In the genomic region with DNA sequence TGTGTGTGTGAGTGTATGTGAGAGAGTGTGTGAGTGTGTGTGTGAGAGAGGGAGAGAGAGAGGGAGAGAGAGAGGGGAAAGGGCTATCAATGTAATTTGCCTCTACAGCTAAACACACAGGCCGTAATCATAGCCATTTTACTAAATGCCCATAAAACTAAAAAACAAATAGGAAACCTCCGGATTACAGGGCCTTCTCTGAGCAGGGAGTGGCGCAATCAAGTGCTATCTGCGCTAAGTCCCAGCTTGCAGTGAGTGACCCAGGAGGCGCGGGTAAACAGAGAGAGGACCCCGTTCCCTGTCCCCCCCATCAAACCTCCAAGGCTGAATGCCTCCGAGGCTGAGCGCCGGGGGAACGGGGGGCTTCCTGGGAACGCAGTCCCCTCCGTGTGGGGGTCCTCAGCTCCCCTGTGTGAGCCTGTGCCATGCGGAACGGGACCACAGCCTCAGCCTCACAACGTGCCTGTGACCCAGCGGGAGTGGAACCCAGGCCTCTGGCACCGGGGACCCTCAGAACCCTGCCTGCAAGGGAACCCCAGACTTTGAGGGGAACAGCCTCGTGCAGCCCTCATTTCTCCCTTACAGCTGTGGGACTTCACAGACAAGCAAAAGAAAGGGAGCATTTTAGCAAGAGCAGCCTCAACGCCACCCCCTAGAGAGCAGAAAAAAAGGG, we compare ENCODE assay signal across 13 cellular contexts. TPM values are rescaled to one million over a fixed set of nuclear protein-coding genes. Genes with fewer than 3 reads are reported as not detected.
DNase-seq lines count a peak whose midpoint lies in the region; ATAC-seq, FAIRE-seq and TF ChIP-seq lines count a peak whose summit lies in the region.
"Had no signal": no experiment of that assay in that cellular context is flagged by ENCODE, and none has a peak within 500 bp of the region (broad histone marks: within the 10 kb centered on the region; RNA-seq: fewer than 3 reads in every experiment).

No MANE protein-coding gene starts in this region.

- no peak overlapping the region for H3K4me3 ChIP-seq in PC-3 (ENCODE audit: low read length)
- H3K4me3 ChIP-seq: coronary artery had no signal

- peak; percentile 79 for ATAC-seq in PC-3
- ATAC-seq: right cardiac atrium had no signal

- H3K27me3 ChIP-seq in PC-3 (ENCODE audit: low read length): no peaks in the 10 kb centered on the region

- BruUV-seq in PC-3 (replicated peaks; lab: Mats Ljungman, UMichigan): no TSS peak

- H3K36me3 ChIP-seq in PC-3 (ENCODE audit: low read depth, low read length): no peaks in the 10 kb centered on the region

- H3K9me2 ChIP-seq in PC-3 (replicated peaks; ENCODE audit: low read length): no peaks in the 10 kb centered on the region

- TF ChIP-seq CTCF in PC-3 (conservative IDR thresholded peaks at IDR 0.05; ENCODE audit: low read depth, low read length): no peak

- 0 out of 2 replicates have a peak overlapping the region, but pooled peaks have one; percentile 49 for H2AFZ ChIP-seq in PC-3 (ENCODE audit: low read length)

- no peaks in the 10 kb centered on the region for H3F3A ChIP-seq in PC-3 (ENCODE audit: low read length, unreplicated experiment)

- POLR2A ChIA-PET in PC-3 (lab: Charles Lee; ENCODE audit: unreplicated experiment): no interaction called here

- no peak overlapping the region for H3K27ac ChIP-seq in PC-3 (ENCODE audit: low read length)
- H3K27ac ChIP-seq: coronary artery had no signal

- no peaks in the 10 kb centered on the region for H4K20me1 ChIP-seq in PC-3 (ENCODE audit: low read length)

- FAIRE-seq in urothelium cell line (lab: Jason Lieb, UNC): no peak

- no peaks in the 10 kb centered on the region for H3K79me2 ChIP-seq in PC-3 (ENCODE audit: low read length)

- DNase-seq in DMS153 (lab: John Stamatoyannopoulos, UW) (peak; percentile 72), LoVo (ENCODE audit: low spot score) (peak; percentile 51), PC-3 (peak; percentile 50), mesenteric fat pad (ENCODE audit: low spot score) (peak; percentile 89), NCI-H2171 treated with DMSO at 0.1 percent for 48 hours (lab: John Stamatoyannopoulos, UW) (no peak), SK-N-DZ (ENCODE audit: low spot score) (no peak), ecto neural progenitor cell (ENCODE audit: low spot score) (no peak), urothelium cell line (ENCODE audit: low spot score) (no peak)
- DNase-seq: CD4-positive, alpha-beta memory T cell; NCI-H2029 treated with DMSO at 0.1 percent for 48 hours; RPMI8226 had no signal

- intact Hi-C loops in PC-3 (cut with micrococcal nuclease): loop anchor here (5.0 kb wide), 1 partner anchor 50 kb away; no protein-coding TSS in a partner anchor

- CTCF ChIA-PET in PC-3 (lab: Charles Lee): interaction anchor here (0.5 kb wide), 1 partner anchor 231 kb away, joined by 3 read pairs; no protein-coding TSS in a partner anchor

- H3K9ac ChIP-seq in PC-3 (ENCODE audit: low read length): no peak overlapping the region

- no peaks in the 10 kb centered on the region for H3K9me3 ChIP-seq in PC-3 (ENCODE audit: low read length)

- H3K4me1 ChIP-seq in PC-3 (ENCODE audit: insufficient read depth, low read length): peaks cover 35% of the 10 kb centered on the region

- H3K4me2 ChIP-seq in PC-3 (ENCODE audit: low read length): peak overlapping the region; percentile 53; the same call in 1 of the 2 replicates

RNA-seq across cellular contexts. Expression of a gene that starts 54.7 kb away (rescaled TPM):
- total RNA-seq in PC-3 (2014; rRNA removed) (92.1 and 93.3 TPM in 2 replicates), mesenteric fat pad (169 TPM)
- polyA plus RNA-seq in SK-N-DZ (2014; cell fraction: cytosol; rRNA removed): 202 TPM in 2 replicates
- 178 and 310 TPM in 2 replicates for polyA plus RNA-seq in SK-N-DZ (2014; cell fraction: nucleus; rRNA removed)

Comparison
In these comparisons a context has a peak if more than half of its experiments do, and no peak if none do; other contexts are left out.
1. DNase-seq: peak in DMS153 (single experiment), LoVo (single experiment), PC-3 (single experiment) and mesenteric fat pad (single experiment); none in NCI-H2171 treated with DMSO at 0.1 percent for 48 hours (single experiment), SK-N-DZ (single experiment), ecto neural progenitor cell (single experiment) and urothelium cell line (single experiment).